Comparison of ENCODE assay signal across 18 cellular contexts in genomic region chr10:16689227-16689626, GRCh38.
"Had no signal": no experiment of that assay in that cellular context is flagged by ENCODE, and none has a peak within 500 bp of the region (broad histone marks: within the 10 kb centered on the region; RNA-seq: fewer than 3 reads in every experiment).

No MANE protein-coding gene starts in this region.

- H3K36me3 ChIP-seq: adrenal gland had no signal

- DNase-seq: activated CD4-positive, alpha-beta T cell treated with anti-CD3 and anti-CD28 coated beads for 4 hours; activated CD8-positive, alpha-beta memory T cell treated with anti-CD3 and anti-CD28 coated beads, Interleukin-2, amount 50 U/mL, for 4 hours; activated CD8-positive, alpha-beta T cell treated with anti-CD3 and anti-CD28 coated beads for 36 hours; activated naive CD4-positive, alpha-beta T cell treated with anti-CD3 and anti-CD28 coated beads, Interleukin-2, amount 50 U/mL, for 16 hours; activated naive CD8-positive, alpha-beta T cell treated with anti-CD3 and anti-CD28 coated beads, Interleukin-2, amount 10 ng/mL, durations not matched to agents 7 days and 5 days; activated T-cell treated with anti-CD3 and anti-CD28 coated beads, Interleukin-2, amount 50 U/mL, for 72 hours; adrenal gland; aorta; KBM-7; NCI-H1092 treated with DMSO at 0.1 percent for 48 hours; NCI-H1417 treated with DMSO at 0.1 percent for 48 hours; NCI-H1694; NCI-H2029; NCI-H446; NCI-H524; PC-9; SHP77 treated with DMSO at 0.1 percent for 48 hours had no signal

- H3K4me1 ChIP-seq: adrenal gland had no signal

- H2AFZ ChIP-seq: PC-9 had no signal

- ATAC-seq: activated CD4-positive, CD25-positive, alpha-beta regulatory T cell treated with anti-CD3 and anti-CD28 coated beads, Interleukin-2, amount 50 U/mL, for 24 hours; activated CD8-positive, alpha-beta T cell treated with anti-CD3 and anti-CD28 coated beads for 36 hours; activated T-cell treated with anti-CD3 and anti-CD28 coated beads, Interleukin-2, amount 50 U/mL, for 72 hours had no signal

- H3K4me2 ChIP-seq: PC-9 had no signal

- H3K27me3 ChIP-seq: adrenal gland had no signal

- H3K4me3 ChIP-seq: adrenal gland, PC-9 had no signal

- H3K27ac ChIP-seq: adrenal gland, PC-9 had no signal
